ENCODE assay signal across 25 cellular contexts in the genomic region with DNA sequence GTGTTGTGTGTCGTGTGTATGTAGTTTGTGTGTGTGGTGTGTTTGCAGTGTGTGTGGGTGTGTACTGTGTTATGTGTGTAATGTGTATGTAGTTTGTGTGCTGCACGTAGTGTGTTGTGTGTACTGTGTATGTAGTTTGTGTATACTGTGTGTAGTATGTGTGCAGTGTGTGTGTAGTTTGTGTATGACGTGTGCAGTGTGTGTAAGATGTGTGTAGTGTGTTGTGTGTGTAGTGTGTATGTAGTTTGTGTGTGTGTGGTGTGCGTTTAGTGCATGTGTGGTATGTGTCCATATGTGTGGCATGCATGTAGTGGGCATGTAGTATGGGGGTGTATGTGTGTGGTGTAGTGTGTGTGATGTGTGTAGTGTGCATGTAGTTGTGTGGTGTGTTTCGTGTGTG. TPM values are rescaled to one million over a fixed set of nuclear protein-coding genes. Genes with fewer than 3 reads are reported as not detected.
"Had no signal": no experiment of that assay in that cellular context is flagged by ENCODE, and none has a peak within 500 bp of the region (broad histone marks: within the 10 kb centered on the region; RNA-seq: fewer than 3 reads in every experiment).

No MANE protein-coding gene starts in this region.

- FAIRE-seq: endometrium had no signal

- H3K9me3 Mint-ChIP-seq: activated CD4-positive, alpha-beta memory T cell treated with anti-CD3 and anti-CD28 coated beads, Interleukin-2, amount 10 ng/mL, durations not matched to agents 7 days and 5 days; activated CD4-positive, alpha-beta T cell treated with anti-CD3 and anti-CD28 coated beads, Interleukin-2, amount 10 ng/mL, durations not matched to agents 24 days and 14 days; activated T-helper 1 cell treated with anti-CD3 and anti-CD28 coated beads, Interleukin-12 subunit alpha, Interleukin-12 subunit beta, Interleukin-2, Interleukin-4 antibody, amounts not matched to agents 30 ng/mL and 10 ng/mL and 1 ng/mL, durations not matched to agents 14 hours and 24 hours and 36 hours; brain; dendritic cell treated with granulocyte-macrophage colony-stimulating factor and Interleukin-4, amounts not matched to agents 40 ng/mL and 50 ng/mL, for 4 days; natural killer cell treated with Interleukin-12 subunit alpha and Interleukin-12 subunit beta and Interleukin-15 and Interleukin-18, amount 100 ng/mL, for 72 hours; stimulated activated naive CD8-positive, alpha-beta T cell treated with anti-CD3 and anti-CD28 coated beads, Interleukin-15, Interleukin-2, amounts not matched to agents 100 ng/mL and 50 ng/mL, for 24 hours had no signal

- H3K4me3 Mint-ChIP-seq: activated CD4-positive, alpha-beta memory T cell treated with anti-CD3 and anti-CD28 coated beads, Interleukin-2, amount 10 ng/mL, durations not matched to agents 7 days and 5 days; activated CD4-positive, alpha-beta T cell treated with anti-CD3 and anti-CD28 coated beads, Interleukin-2, amount 10 ng/mL, durations not matched to agents 24 days and 14 days; activated T-helper 1 cell treated with anti-CD3 and anti-CD28 coated beads, Interleukin-12 subunit alpha, Interleukin-12 subunit beta, Interleukin-2, Interleukin-4 antibody, amounts not matched to agents 30 ng/mL and 10 ng/mL and 1 ng/mL, durations not matched to agents 14 hours and 24 hours and 36 hours; brain; dendritic cell treated with granulocyte-macrophage colony-stimulating factor and Interleukin-4, amounts not matched to agents 40 ng/mL and 50 ng/mL, for 4 days; natural killer cell treated with Interleukin-12 subunit alpha and Interleukin-12 subunit beta and Interleukin-15 and Interleukin-18, amount 100 ng/mL, for 72 hours; stimulated activated naive CD8-positive, alpha-beta T cell treated with anti-CD3 and anti-CD28 coated beads, Interleukin-15, Interleukin-2, amounts not matched to agents 100 ng/mL and 50 ng/mL, for 24 hours had no signal

- H3K4me3 ChIP-seq: left ventricle myocardium inferior, tibial artery had no signal

- H3K4me1 Mint-ChIP-seq: activated CD4-positive, alpha-beta memory T cell treated with anti-CD3 and anti-CD28 coated beads, Interleukin-2, amount 10 ng/mL, durations not matched to agents 7 days and 5 days; activated CD4-positive, alpha-beta T cell treated with anti-CD3 and anti-CD28 coated beads, Interleukin-2, amount 10 ng/mL, durations not matched to agents 24 days and 14 days; brain had no signal

- H3K27ac Mint-ChIP-seq: activated CD4-positive, alpha-beta memory T cell treated with anti-CD3 and anti-CD28 coated beads, Interleukin-2, amount 10 ng/mL, durations not matched to agents 7 days and 5 days; activated CD4-positive, alpha-beta T cell treated with anti-CD3 and anti-CD28 coated beads, Interleukin-2, amount 10 ng/mL, durations not matched to agents 24 days and 14 days; activated T-helper 1 cell treated with anti-CD3 and anti-CD28 coated beads, Interleukin-12 subunit alpha, Interleukin-12 subunit beta, Interleukin-2, Interleukin-4 antibody, amounts not matched to agents 30 ng/mL and 10 ng/mL and 1 ng/mL, durations not matched to agents 14 hours and 24 hours and 36 hours; brain; dendritic cell treated with granulocyte-macrophage colony-stimulating factor and Interleukin-4, amounts not matched to agents 40 ng/mL and 50 ng/mL, for 4 days; natural killer cell treated with Interleukin-12 subunit alpha and Interleukin-12 subunit beta and Interleukin-15 and Interleukin-18, amount 100 ng/mL, for 72 hours; stimulated activated naive CD8-positive, alpha-beta T cell treated with anti-CD3 and anti-CD28 coated beads, Interleukin-15, Interleukin-2, amounts not matched to agents 100 ng/mL and 50 ng/mL, for 24 hours had no signal

- H2AFZ ChIP-seq: parathyroid adenoma had no signal

- H3K9ac ChIP-seq: parathyroid adenoma had no signal

- ATAC-seq: activated CD4-positive, CD25-positive, alpha-beta regulatory T cell treated with anti-CD3 and anti-CD28 coated beads, Interleukin-2, amount 50 U/mL, for 24 hours; right cardiac atrium had no signal

- H3K36me3 Mint-ChIP-seq: brain; natural killer cell treated with Interleukin-12 subunit alpha and Interleukin-12 subunit beta and Interleukin-15 and Interleukin-18, amount 100 ng/mL, for 72 hours had no signal

- H3K4me1 ChIP-seq: left ventricle myocardium inferior, tibial artery had no signal

- DNase-seq: activated CD4-positive, alpha-beta memory T cell treated with anti-CD3 and anti-CD28 coated beads, Interleukin-2, amount 10 ng/mL, durations not matched to agents 7 days and 5 days; activated CD4-positive, alpha-beta T cell treated with anti-CD3 and anti-CD28 coated beads, Interleukin-2, amount 10 ng/mL, durations not matched to agents 24 days and 14 days; activated gamma-delta T cell; activated naive CD4-positive, alpha-beta T cell treated with anti-CD3 and anti-CD28 coated beads, Interleukin-2, amount 50 U/mL, for 16 hours; anterior cingulate cortex; effector CD4-positive, alpha-beta T cell; foreskin fibroblast; left ventricle myocardium inferior; midbrain; right cardiac atrium; stimulated activated CD4-positive, alpha-beta T cell treated with anti-CD3 and anti-CD28 coated beads, Interleukin-1b, Interleukin-23, amount 100 ng/mL, for 48 hours; substantia nigra; T-helper 2 cell; tibial artery had no signal

- H3K9me3 ChIP-seq: left ventricle myocardium inferior, tibial artery had no signal

- H3K36me3 ChIP-seq: left ventricle myocardium inferior, tibial artery had no signal

- H3K27ac ChIP-seq: left ventricle myocardium inferior, parathyroid adenoma, tibial artery, VCaP had no signal

- H3K27me3 ChIP-seq: tibial artery had no signal

- H3K27me3 Mint-ChIP-seq: dendritic cell treated with granulocyte-macrophage colony-stimulating factor and Interleukin-4, amounts not matched to agents 40 ng/mL and 50 ng/mL, for 4 days; natural killer cell treated with Interleukin-12 subunit alpha and Interleukin-12 subunit beta and Interleukin-15 and Interleukin-18, amount 100 ng/mL, for 72 hours; stimulated activated naive CD8-positive, alpha-beta T cell treated with anti-CD3 and anti-CD28 coated beads, Interleukin-15, Interleukin-2, amounts not matched to agents 100 ng/mL and 50 ng/mL, for 24 hours had no signal

RNA-seq across cellular contexts. Expression of gene SYK, which starts 39.6 kb away (rescaled TPM):
- total RNA-seq: activated CD4-positive, alpha-beta memory T cell treated with anti-CD3 and anti-CD28 coated beads, Interleukin-2, amount 10 ng/mL, durations not matched to agents 7 days and 5 days; fibroblast of lung; lung microvascular endothelial cell had no signal
- polyA plus RNA-seq: fibroblast of lung had no signal
